1 cellular context compared by ENCODE assay signal in the genomic region with DNA sequence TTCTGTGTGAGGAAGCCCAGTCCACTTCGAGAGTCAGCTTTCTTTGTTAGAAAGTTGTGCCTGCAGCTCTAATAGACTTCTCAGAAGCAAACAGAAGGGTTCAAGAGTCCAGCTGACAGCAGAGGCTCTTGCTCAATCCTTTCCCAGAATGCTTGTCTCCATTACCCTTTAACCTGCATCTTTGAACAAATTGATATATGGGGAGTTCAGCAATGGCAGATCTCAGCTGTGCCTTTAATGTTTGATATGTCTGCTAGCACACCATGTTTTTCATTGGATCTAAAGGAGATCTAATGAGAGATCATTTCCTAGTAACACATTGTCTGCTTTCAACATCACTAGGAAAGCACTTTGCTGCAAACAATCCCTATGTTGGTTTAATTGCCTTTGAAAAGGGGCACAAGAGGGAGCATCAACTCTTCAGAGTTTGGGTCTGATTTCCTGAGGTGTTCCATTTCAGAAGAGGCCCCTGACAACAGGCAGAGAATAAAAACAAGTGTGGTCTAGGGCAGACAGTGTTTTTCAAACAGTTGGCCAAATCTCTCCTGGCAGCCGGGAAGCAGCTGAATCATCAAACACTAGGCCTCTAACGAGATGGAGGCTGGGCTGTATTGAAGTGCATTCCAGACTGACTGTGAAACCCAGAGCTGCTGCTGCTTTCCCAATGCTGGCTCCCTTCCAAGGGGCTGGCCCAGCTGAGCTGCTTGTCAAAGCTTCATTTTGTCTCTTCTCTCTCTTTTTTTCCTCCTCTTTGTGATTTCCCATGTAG.
TF ChIP-seq lines count a peak whose summit lies in the region.

No MANE protein-coding gene starts in this region.

TF ChIP-seq in HepG2, 621 proteins besides CTCF, POLR2A, EP300 and RAD21 (continued from another document and continues in another):
- TF ChIP-seq, protein P1, sequence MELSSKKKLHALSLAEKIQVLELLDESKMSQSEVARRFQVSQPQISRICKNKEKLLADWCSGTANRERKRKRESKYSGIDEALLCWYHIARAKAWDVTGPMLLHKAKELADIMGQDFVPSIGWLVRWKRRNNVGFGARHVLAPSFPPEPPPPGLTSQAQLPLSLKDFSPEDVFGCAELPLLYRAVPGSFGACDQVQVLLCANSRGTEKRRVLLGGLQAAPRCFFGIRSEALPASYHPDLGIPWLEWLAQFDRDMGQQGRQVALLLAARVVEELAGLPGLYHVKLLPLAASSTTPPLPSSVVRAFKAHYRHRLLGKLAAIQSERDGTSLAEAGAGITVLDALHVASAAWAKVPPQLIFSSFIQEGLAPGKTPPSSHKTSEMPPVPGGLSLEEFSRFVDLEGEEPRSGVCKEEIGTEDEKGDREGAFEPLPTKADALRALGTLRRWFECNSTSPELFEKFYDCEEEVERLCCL (CRISPR knock-in tag; IDR thresholded peaks at IDR 0.05; ENCODE audit: borderline replicate concordance), result no peak
- TF ChIP-seq JUN (CRISPR knock-in tag; IDR thresholded peaks at IDR 0.05), result no peak
- TF ChIP-seq, protein P2, sequence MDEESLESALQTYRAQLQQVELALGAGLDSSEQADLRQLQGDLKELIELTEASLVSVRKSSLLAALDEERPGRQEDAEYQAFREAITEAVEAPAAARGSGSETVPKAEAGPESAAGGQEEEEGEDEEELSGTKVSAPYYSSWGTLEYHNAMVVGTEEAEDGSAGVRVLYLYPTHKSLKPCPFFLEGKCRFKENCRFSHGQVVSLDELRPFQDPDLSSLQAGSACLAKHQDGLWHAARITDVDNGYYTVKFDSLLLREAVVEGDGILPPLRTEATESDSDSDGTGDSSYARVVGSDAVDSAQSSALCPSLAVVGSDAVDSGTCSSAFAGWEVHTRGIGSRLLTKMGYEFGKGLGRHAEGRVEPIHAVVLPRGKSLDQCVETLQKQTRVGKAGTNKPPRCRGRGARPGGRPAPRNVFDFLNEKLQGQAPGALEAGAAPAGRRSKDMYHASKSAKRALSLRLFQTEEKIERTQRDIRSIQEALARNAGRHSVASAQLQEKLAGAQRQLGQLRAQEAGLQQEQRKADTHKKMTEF (CRISPR knock-in tag; IDR thresholded peaks at IDR 0.05), result 0 out of 2 replicates have a peak, but pooled peaks have one; percentile 32
- TF ChIP-seq CC2D1A (CRISPR knock-in tag; IDR thresholded peaks at IDR 0.05), result no peak
- TF ChIP-seq, protein P3, sequence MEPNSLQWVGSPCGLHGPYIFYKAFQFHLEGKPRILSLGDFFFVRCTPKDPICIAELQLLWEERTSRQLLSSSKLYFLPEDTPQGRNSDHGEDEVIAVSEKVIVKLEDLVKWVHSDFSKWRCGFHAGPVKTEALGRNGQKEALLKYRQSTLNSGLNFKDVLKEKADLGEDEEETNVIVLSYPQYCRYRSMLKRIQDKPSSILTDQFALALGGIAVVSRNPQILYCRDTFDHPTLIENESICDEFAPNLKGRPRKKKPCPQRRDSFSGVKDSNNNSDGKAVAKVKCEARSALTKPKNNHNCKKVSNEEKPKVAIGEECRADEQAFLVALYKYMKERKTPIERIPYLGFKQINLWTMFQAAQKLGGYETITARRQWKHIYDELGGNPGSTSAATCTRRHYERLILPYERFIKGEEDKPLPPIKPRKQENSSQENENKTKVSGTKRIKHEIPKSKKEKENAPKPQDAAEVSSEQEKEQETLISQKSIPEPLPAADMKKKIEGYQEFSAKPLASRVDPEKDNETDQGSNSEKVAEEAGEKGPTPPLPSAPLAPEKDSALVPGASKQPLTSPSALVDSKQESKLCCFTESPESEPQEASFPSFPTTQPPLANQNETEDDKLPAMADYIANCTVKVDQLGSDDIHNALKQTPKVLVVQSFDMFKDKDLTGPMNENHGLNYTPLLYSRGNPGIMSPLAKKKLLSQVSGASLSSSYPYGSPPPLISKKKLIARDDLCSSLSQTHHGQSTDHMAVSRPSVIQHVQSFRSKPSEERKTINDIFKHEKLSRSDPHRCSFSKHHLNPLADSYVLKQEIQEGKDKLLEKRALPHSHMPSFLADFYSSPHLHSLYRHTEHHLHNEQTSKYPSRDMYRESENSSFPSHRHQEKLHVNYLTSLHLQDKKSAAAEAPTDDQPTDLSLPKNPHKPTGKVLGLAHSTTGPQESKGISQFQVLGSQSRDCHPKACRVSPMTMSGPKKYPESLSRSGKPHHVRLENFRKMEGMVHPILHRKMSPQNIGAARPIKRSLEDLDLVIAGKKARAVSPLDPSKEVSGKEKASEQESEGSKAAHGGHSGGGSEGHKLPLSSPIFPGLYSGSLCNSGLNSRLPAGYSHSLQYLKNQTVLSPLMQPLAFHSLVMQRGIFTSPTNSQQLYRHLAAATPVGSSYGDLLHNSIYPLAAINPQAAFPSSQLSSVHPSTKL (CRISPR knock-in tag; IDR thresholded peaks at IDR 0.05), result peak; percentile 80
- TF ChIP-seq, protein P4, sequence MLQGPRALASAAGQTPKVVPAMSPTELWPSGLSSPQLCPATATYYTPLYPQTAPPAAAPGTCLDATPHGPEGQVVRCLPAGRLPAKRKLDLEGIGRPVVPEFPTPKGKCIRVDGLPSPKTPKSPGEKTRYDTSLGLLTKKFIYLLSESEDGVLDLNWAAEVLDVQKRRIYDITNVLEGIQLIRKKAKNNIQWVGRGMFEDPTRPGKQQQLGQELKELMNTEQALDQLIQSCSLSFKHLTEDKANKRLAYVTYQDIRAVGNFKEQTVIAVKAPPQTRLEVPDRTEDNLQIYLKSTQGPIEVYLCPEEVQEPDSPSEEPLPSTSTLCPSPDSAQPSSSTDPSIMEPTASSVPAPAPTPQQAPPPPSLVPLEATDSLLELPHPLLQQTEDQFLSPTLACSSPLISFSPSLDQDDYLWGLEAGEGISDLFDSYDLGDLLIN (CRISPR knock-in tag; IDR thresholded peaks at IDR 0.05; ENCODE audit: borderline replicate concordance), result no peak
- 0 out of 2 replicates have a peak, but pooled peaks have one; percentile 19 for TF ChIP-seq ERF (CRISPR knock-in tag; IDR thresholded peaks at IDR 0.05)
- TF ChIP-seq RCOR2 (CRISPR knock-in tag; IDR thresholded peaks at IDR 0.05), result 0 out of 2 replicates have a peak, but pooled peaks have one; percentile 22
- TF ChIP-seq ZSCAN9 (CRISPR knock-in tag; IDR thresholded peaks at IDR 0.05; ENCODE audit: borderline replicate concordance), result no peak
- TF ChIP-seq POLR2AphosphoS5 (IDR thresholded peaks at IDR 0.05; ENCODE audit: low read depth, low read length), result 0 out of 2 replicates have a peak, but pooled peaks have one; percentile 24
- TF ChIP-seq, protein P5, sequence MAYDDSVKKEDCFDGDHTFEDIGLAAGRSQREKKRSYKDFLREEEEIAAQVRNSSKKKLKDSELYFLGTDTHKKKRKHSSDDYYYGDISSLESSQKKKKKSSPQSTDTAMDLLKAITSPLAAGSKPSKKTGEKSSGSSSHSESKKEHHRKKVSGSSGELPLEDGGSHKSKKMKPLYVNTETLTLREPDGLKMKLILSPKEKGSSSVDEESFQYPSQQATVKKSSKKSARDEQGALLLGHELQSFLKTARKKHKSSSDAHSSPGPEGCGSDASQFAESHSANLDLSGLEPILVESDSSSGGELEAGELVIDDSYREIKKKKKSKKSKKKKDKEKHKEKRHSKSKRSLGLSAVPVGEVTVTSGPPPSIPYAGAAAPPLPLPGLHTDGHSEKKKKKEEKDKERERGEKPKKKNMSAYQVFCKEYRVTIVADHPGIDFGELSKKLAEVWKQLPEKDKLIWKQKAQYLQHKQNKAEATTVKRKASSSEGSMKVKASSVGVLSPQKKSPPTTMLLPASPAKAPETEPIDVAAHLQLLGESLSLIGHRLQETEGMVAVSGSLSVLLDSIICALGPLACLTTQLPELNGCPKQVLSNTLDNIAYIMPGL (CRISPR knock-in tag; IDR thresholded peaks at IDR 0.05; ENCODE audit: borderline replicate concordance in 1 of 2, low read depth in 1 of 2), result peak in 1 of 2 experiments; percentile 39; a peak in 1 of 4 replicates
- TF ChIP-seq SAP130 (CRISPR knock-in tag; IDR thresholded peaks at IDR 0.05; ENCODE audit: low read depth), result peak; percentile 51
- no peak for TF ChIP-seq ZSCAN22 (CRISPR knock-in tag; IDR thresholded peaks at IDR 0.05)
- TF ChIP-seq, protein P6, sequence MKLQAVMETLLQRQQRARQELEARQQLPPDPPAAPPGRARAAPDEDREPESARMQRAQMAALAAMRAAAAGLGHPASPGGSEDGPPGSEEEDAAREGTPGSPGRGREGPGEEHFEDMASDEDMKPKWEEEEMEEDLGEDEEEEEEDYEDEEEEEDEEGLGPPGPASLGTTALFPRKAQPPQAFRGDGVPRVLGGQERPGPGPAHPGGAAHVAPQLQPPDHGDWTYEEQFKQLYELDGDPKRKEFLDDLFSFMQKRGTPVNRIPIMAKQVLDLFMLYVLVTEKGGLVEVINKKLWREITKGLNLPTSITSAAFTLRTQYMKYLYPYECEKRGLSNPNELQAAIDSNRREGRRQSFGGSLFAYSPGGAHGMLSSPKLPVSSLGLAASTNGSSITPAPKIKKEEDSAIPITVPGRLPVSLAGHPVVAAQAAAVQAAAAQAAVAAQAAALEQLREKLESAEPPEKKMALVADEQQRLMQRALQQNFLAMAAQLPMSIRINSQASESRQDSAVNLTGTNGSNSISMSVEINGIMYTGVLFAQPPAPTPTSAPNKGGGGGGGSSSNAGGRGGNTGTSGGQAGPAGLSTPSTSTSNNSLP (IDR thresholded peaks at IDR 0.05; ENCODE audit: low read depth, low read length), result peak; percentile 30; the same call in 1 of the 2 replicates
- TF ChIP-seq MTF1 (CRISPR knock-in tag; IDR thresholded peaks at IDR 0.05), result no peak
- TF ChIP-seq ELF4 (CRISPR knock-in tag; IDR thresholded peaks at IDR 0.05; ENCODE audit: borderline replicate concordance), result no peak
- TF ChIP-seq ZNF235 (CRISPR knock-in tag; IDR thresholded peaks at IDR 0.05; ENCODE audit: borderline replicate concordance), result no peak
- peak; percentile 15; the same call in 1 of the 2 replicates for TF ChIP-seq ZKSCAN8 (CRISPR knock-in tag; IDR thresholded peaks at IDR 0.05; ENCODE audit: borderline replicate concordance)
- no peak for TF ChIP-seq SMAD9 (CRISPR knock-in tag; IDR thresholded peaks at IDR 0.05)
- TF ChIP-seq GABPA (IDR thresholded peaks at IDR 0.05; ENCODE audit: low read depth, low read length), result no peak
- 0 out of 2 replicates have a peak, but pooled peaks have one; percentile 15 for TF ChIP-seq GABPA (CRISPR knock-in tag; IDR thresholded peaks at IDR 0.05; ENCODE audit: low read depth)
- TF ChIP-seq, protein P7, sequence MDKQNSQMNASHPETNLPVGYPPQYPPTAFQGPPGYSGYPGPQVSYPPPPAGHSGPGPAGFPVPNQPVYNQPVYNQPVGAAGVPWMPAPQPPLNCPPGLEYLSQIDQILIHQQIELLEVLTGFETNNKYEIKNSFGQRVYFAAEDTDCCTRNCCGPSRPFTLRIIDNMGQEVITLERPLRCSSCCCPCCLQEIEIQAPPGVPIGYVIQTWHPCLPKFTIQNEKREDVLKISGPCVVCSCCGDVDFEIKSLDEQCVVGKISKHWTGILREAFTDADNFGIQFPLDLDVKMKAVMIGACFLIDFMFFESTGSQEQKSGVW (CRISPR knock-in tag; IDR thresholded peaks at IDR 0.05; ENCODE audit: borderline replicate concordance), result no peak
- TF ChIP-seq U2AF1 (optimal IDR thresholded peaks at IDR 0.05; ENCODE audit: low read depth, low read length), result no peak
- TF ChIP-seq ZNF263 (CRISPR knock-in tag; IDR thresholded peaks at IDR 0.05), result no peak
- peak; percentile 78 for TF ChIP-seq MED1 (CRISPR knock-in tag; IDR thresholded peaks at IDR 0.05)
- no peak for TF ChIP-seq ZBTB42 (CRISPR knock-in tag; IDR thresholded peaks at IDR 0.05)
- TF ChIP-seq ZNF292 (CRISPR knock-in tag; IDR thresholded peaks at IDR 0.05; ENCODE audit: borderline replicate concordance, low read depth), result peak; percentile 34; the same call in 1 of the 2 replicates
- TF ChIP-seq, protein P8, sequence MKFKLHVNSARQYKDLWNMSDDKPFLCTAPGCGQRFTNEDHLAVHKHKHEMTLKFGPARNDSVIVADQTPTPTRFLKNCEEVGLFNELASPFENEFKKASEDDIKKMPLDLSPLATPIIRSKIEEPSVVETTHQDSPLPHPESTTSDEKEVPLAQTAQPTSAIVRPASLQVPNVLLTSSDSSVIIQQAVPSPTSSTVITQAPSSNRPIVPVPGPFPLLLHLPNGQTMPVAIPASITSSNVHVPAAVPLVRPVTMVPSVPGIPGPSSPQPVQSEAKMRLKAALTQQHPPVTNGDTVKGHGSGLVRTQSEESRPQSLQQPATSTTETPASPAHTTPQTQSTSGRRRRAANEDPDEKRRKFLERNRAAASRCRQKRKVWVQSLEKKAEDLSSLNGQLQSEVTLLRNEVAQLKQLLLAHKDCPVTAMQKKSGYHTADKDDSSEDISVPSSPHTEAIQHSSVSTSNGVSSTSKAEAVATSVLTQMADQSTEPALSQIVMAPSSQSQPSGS (CRISPR knock-in tag; IDR thresholded peaks at IDR 0.05), result peak; percentile 65
- TF ChIP-seq NR2F2 (IDR thresholded peaks at IDR 0.05; ENCODE audit: borderline replicate concordance, low read depth), result 0 out of 2 replicates have a peak, but pooled peaks have one; percentile 55
- TF ChIP-seq ZNF607 (CRISPR knock-in tag; IDR thresholded peaks at IDR 0.05; ENCODE audit: borderline replicate concordance), result no peak
- TF ChIP-seq FIP1L1 (IDR thresholded peaks at IDR 0.05; ENCODE audit: borderline replicate concordance, insufficient read depth, low read depth, low read length), result no peak
- no peak for TF ChIP-seq MEF2D (CRISPR knock-in tag; IDR thresholded peaks at IDR 0.05)
- TF ChIP-seq, protein P9, sequence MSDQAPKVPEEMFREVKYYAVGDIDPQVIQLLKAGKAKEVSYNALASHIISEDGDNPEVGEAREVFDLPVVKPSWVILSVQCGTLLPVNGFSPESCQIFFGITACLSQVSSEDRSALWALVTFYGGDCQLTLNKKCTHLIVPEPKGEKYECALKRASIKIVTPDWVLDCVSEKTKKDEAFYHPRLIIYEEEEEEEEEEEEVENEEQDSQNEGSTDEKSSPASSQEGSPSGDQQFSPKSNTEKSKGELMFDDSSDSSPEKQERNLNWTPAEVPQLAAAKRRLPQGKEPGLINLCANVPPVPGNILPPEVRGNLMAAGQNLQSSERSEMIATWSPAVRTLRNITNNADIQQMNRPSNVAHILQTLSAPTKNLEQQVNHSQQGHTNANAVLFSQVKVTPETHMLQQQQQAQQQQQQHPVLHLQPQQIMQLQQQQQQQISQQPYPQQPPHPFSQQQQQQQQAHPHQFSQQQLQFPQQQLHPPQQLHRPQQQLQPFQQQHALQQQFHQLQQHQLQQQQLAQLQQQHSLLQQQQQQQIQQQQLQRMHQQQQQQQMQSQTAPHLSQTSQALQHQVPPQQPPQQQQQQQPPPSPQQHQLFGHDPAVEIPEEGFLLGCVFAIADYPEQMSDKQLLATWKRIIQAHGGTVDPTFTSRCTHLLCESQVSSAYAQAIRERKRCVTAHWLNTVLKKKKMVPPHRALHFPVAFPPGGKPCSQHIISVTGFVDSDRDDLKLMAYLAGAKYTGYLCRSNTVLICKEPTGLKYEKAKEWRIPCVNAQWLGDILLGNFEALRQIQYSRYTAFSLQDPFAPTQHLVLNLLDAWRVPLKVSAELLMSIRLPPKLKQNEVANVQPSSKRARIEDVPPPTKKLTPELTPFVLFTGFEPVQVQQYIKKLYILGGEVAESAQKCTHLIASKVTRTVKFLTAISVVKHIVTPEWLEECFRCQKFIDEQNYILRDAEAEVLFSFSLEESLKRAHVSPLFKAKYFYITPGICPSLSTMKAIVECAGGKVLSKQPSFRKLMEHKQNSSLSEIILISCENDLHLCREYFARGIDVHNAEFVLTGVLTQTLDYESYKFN (CRISPR knock-in tag; conservative IDR thresholded peaks at IDR 0.05), result peak; percentile 89
- no peak for TF ChIP-seq KDM4B (CRISPR knock-in tag; IDR thresholded peaks at IDR 0.05)
- TF ChIP-seq CREM (IDR thresholded peaks at IDR 0.05), result peak; percentile 54
- no peak for TF ChIP-seq CREM (CRISPR knock-in tag; IDR thresholded peaks at IDR 0.05)
- no peak for TF ChIP-seq ZBTB3 (CRISPR knock-in tag; IDR thresholded peaks at IDR 0.05; ENCODE audit: borderline replicate concordance, low read depth)
- TF ChIP-seq LCORL (IDR thresholded peaks at IDR 0.05), result no peak
- TF ChIP-seq LCORL (CRISPR knock-in tag; IDR thresholded peaks at IDR 0.05), result peak; percentile 44; the same call in 1 of the 2 replicates
- TF ChIP-seq TCF7 (IDR thresholded peaks at IDR 0.05; ENCODE audit: low read depth), result peak; percentile 35; the same call in 1 of the 2 replicates
- no peak for TF ChIP-seq ZNF3 (CRISPR knock-in tag; IDR thresholded peaks at IDR 0.05)
- no peak for TF ChIP-seq NFE2L1 (CRISPR knock-in tag; IDR thresholded peaks at IDR 0.05; ENCODE audit: borderline replicate concordance)
